In genomic region chr4:96969456-96969855, GRCh38 we compare ENCODE assay signal across 8 cellular contexts.
"Had no signal": no experiment of that assay in that cellular context is flagged by ENCODE, and none has a peak within 500 bp of the region (broad histone marks: within the 10 kb centered on the region; RNA-seq: fewer than 3 reads in every experiment).

No MANE protein-coding gene starts in this region.

- ATAC-seq: GM23338, HCT116 had no signal

- H3K36me3 ChIP-seq: HAP-1 had no signal

- H3K36me3 Mint-ChIP-seq: IgD-negative memory B cell had no signal

- H2AFZ ChIP-seq: GM23338 had no signal

- H3K27ac Mint-ChIP-seq: GM23338, HFFc6, IgD-negative memory B cell had no signal

- H3K4me1 ChIP-seq: HAP-1 had no signal

- H3K4me2 ChIP-seq: GM23338 had no signal

- H3K27ac ChIP-seq: HL-60 had no signal

- H3K4me3 ChIP-seq: GM23338, HAP-1 had no signal

- DNase-seq: H7, HFFc6, KG1 had no signal

- H3K9me3 ChIP-seq: HAP-1 had no signal
